In genomic region chr14:72804653-72805180, GRCh38 we compare ENCODE assay signal across 2 cellular contexts.
TF ChIP-seq lines count a peak whose summit lies in the region.

No MANE protein-coding gene starts in this region.

TF ChIP-seq in GM23338, 12 proteins besides CTCF, POLR2A, EP300 and RAD21 (continued from another document):
- no peak for TF ChIP-seq REST (IDR thresholded peaks at IDR 0.05; ENCODE audit: unreplicated experiment)
- TF ChIP-seq STAT1 (IDR thresholded peaks at IDR 0.05; ENCODE audit: unreplicated experiment), result no peak
- no peak for TF ChIP-seq EZH2phosphoT487 (IDR thresholded peaks at IDR 0.05; ENCODE audit: unreplicated experiment)
- TF ChIP-seq EZH2 (IDR thresholded peaks at IDR 0.05; ENCODE audit: low read depth, unreplicated experiment), result no peak
- TF ChIP-seq NANOG (IDR thresholded peaks at IDR 0.05; ENCODE audit: borderline replicate concordance), result no peak
- no peak for TF ChIP-seq CREB1 (CRISPR knock-in tag; IDR thresholded peaks at IDR 0.05; ENCODE audit: low read depth)
- TF ChIP-seq POLR2AphosphoS5 (IDR thresholded peaks at IDR 0.05; ENCODE audit: low read depth), result no peak
- no peak for TF ChIP-seq ZNF331 (CRISPR knock-in tag; IDR thresholded peaks at IDR 0.05; ENCODE audit: low read depth)
- TF ChIP-seq JUNB (IDR thresholded peaks at IDR 0.05; ENCODE audit: unreplicated experiment), result no peak
- no peak for TF ChIP-seq ZNF114 (CRISPR knock-in tag; IDR thresholded peaks at IDR 0.05)
- TF ChIP-seq, protein P1, sequence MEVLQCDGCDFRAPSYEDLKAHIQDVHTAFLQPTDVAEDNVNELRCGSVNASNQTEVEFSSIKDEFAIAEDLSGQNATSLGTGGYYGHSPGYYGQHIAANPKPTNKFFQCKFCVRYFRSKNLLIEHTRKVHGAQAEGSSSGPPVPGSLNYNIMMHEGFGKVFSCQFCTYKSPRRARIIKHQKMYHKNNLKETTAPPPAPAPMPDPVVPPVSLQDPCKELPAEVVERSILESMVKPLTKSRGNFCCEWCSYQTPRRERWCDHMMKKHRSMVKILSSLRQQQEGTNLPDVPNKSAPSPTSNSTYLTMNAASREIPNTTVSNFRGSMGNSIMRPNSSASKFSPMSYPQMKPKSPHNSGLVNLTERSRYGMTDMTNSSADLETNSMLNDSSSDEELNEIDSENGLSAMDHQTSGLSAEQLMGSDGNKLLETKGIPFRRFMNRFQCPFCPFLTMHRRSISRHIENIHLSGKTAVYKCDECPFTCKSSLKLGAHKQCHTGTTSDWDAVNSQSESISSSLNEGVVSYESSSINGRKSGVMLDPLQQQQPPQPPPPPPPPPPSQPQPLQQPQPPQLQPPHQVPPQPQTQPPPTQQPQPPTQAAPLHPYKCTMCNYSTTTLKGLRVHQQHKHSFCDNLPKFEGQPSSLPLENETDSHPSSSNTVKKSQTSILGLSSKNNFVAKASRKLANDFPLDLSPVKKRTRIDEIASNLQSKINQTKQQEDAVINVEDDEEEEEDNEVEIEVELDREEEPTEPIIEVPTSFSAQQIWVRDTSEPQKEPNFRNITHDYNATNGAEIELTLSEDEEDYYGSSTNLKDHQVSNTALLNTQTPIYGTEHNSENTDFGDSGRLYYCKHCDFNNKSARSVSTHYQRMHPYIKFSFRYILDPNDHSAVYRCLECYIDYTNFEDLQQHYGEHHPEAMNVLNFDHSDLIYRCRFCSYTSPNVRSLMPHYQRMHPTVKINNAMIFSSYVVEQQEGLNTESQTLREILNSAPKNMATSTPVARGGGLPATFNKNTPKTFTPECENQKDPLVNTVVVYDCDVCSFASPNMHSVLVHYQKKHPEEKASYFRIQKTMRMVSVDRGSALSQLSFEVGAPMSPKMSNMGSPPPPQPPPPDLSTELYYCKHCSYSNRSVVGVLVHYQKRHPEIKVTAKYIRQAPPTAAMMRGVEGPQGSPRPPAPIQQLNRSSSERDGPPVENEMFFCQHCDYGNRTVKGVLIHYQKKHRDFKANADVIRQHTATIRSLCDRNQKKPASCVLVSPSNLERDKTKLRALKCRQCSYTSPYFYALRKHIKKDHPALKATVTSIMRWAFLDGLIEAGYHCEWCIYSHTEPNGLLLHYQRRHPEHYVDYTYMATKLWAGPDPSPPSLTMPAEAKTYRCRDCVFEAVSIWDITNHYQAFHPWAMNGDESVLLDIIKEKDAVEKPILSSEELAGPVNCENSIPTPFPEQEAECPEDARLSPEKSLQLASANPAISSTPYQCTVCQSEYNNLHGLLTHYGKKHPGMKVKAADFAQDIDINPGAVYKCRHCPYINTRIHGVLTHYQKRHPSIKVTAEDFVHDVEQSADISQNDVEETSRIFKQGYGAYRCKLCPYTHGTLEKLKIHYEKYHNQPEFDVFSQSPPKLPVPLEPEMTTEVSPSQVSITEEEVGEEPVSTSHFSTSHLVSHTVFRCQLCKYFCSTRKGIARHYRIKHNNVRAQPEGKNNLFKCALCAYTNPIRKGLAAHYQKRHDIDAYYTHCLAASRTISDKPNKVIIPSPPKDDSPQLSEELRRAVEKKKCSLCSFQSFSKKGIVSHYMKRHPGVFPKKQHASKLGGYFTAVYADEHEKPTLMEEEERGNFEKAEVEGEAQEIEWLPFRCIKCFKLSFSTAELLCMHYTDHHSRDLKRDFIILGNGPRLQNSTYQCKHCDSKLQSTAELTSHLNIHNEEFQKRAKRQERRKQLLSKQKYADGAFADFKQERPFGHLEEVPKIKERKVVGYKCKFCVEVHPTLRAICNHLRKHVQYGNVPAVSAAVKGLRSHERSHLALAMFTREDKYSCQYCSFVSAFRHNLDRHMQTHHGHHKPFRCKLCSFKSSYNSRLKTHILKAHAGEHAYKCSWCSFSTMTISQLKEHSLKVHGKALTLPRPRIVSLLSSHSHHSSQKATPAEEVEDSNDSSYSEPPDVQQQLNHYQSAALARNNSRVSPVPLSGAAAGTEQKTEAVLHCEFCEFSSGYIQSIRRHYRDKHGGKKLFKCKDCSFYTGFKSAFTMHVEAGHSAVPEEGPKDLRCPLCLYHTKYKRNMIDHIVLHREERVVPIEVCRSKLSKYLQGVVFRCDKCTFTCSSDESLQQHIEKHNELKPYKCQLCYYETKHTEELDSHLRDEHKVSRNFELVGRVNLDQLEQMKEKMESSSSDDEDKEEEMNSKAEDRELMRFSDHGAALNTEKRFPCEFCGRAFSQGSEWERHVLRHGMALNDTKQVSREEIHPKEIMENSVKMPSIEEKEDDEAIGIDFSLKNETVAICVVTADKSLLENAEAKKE (CRISPR knock-in tag; IDR thresholded peaks at IDR 0.05), result no peak
TF ChIP-seq in GM23338: peak in this region for 0.

TF ChIP-seq in WTC11, 78 proteins besides CTCF, POLR2A, EP300 and RAD21 (continued from another document):
- TF ChIP-seq SP1 (CRISPR knock-in tag; conservative IDR thresholded peaks at IDR 0.05) (no peak), MXD4 (CRISPR knock-in tag; IDR thresholded peaks at IDR 0.05; ENCODE audit: borderline replicate concordance) (no peak), FOXJ3 (CRISPR knock-in tag; IDR thresholded peaks at IDR 0.05; ENCODE audit: borderline replicate concordance) (no peak)
